In the genomic region with DNA sequence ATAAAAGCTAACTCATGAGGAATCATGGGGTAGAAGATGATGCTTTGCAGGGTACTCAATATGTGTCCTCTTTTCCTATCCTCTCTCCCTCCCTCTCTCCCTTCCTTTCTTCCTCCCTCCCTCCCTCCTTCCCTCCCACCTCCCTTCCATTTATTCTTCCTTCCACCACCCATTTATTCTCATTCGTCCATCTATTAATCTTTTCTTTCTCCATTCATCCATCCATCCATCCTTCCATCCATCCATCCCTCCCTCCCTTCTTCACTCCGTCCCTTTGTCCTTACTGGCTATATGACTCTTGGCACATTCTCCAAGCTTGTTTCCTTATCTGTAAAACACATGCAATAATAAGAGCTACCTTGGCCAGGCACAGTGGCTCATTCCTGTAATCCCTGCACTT, we compare ENCODE assay signal across 9 cellular contexts. TPM values are rescaled to one million over a fixed set of nuclear protein-coding genes. Genes with fewer than 3 reads are reported as not detected.
"Had no signal": no experiment of that assay in that cellular context is flagged by ENCODE, and none has a peak within 500 bp of the region (broad histone marks: within the 10 kb centered on the region; RNA-seq: fewer than 3 reads in every experiment).

No MANE protein-coding gene starts in this region.

- FAIRE-seq: G401.6, GM12878, GM12891, GM12892, GM18507, GM19239 had no signal

- DNase-seq: GDM1, GF-D8 had no signal

- ATAC-seq: GM12878 had no signal

- H3K4me3 ChIP-seq: GM12878 had no signal

RNA-seq across cellular contexts. Expression of a gene that starts 40.9 kb away (rescaled TPM):
- total RNA-seq: G401 had no signal
